ENCODE assay signal across 24 cellular contexts in genomic region chr4:76712564-76712963, GRCh38.
A peak's percentile ranks its signal among the peaks of the same experiment; 100 is the strongest.
DNase-seq lines count a peak whose midpoint lies in the region; ATAC-seq, FAIRE-seq and TF ChIP-seq lines count a peak whose summit lies in the region.
"Had no signal": no experiment of that assay in that cellular context is flagged by ENCODE, and none has a peak within 500 bp of the region (broad histone marks: within the 10 kb centered on the region; RNA-seq: fewer than 3 reads in every experiment).

No MANE protein-coding gene starts in this region.

- intact Hi-C loops in Caco-2 (cut with micrococcal nuclease; ENCODE audit: unreplicated experiment) (no loop called here), mucosa of descending colon (cut with DNase I, micrococcal nuclease) (no loop called here), ascending aorta (cut with DNase I) (no loop called here)

- no peak for TF ChIP-seq CTCF in Caco-2 (IDR thresholded peaks at IDR 0.05; ENCODE audit: insufficient read depth in 1 of 2, low read depth in 1 of 2, low read length in 1 of 2, severe bottlenecking in 1 of 2, unreplicated experiment in 1 of 2)
- no peak for TF ChIP-seq CTCF in HFFc6 (IDR thresholded peaks at IDR 0.05)
- TF ChIP-seq CTCF in bronchial epithelial cell (IDR thresholded peaks at IDR 0.05; ENCODE audit: insufficient read depth, low read length, severe bottlenecking), result no peak
- TF ChIP-seq CTCF in mucosa of descending colon (IDR thresholded peaks at IDR 0.05), result no peak
- TF ChIP-seq CTCF in GM10266 (IDR thresholded peaks at IDR 0.05; ENCODE audit: control insufficient read depth, insufficient read depth, low read depth, missing control alignments), result no peak
- TF ChIP-seq CTCF in ascending aorta (IDR thresholded peaks at IDR 0.05), result no peak

- H3K4me1 ChIP-seq in Caco-2 (peaks cover 24% of the 10 kb centered on the region), mucosa of descending colon (ENCODE audit: low read depth) (peaks cover 10% of the 10 kb centered on the region), ascending aorta (peaks cover 12 to 47% of the 10 kb centered on the region in 2 donors)

- no peaks in the 10 kb centered on the region for H3K9me3 ChIP-seq in Caco-2
- H3K9me3 ChIP-seq in mucosa of descending colon, result no peaks in the 10 kb centered on the region
- H3K9me3 ChIP-seq in ascending aorta, result no peaks in the 10 kb centered on the region
- H3K9me3 ChIP-seq: BLaER1 treated with 17β-estradiol and CSF1 and Interleukin-3, amounts not matched to agents 10 nM and 100 nM had no signal

- H3K4me1 Mint-ChIP-seq in Caco-2 (ENCODE audit: low read depth, unreplicated experiment) (peaks cover 29% of the 10 kb centered on the region), HFFc6 (ENCODE audit: low read depth) (peaks cover 76% of the 10 kb centered on the region)

- POLR2A ChIA-PET in Caco-2 (lab: Charles Lee), result no interaction called here

- H3K36me3 Mint-ChIP-seq in Caco-2 (ENCODE audit: insufficient read depth, unreplicated experiment) (peaks cover 26% of the 10 kb centered on the region), HFFc6 (ENCODE audit: low read depth) (peaks cover 73% of the 10 kb centered on the region)
- H3K36me3 Mint-ChIP-seq: CD4-positive, alpha-beta memory T cell; T-cell had no signal

- no peaks in the 10 kb centered on the region for H3K27me3 ChIP-seq in Caco-2 (replicated peaks; ENCODE audit: control insufficient read depth, insufficient read depth, low read length)
- H3K27me3 ChIP-seq in bronchial epithelial cell (ENCODE audit: control insufficient read depth, insufficient read depth, low read length), result no peaks in the 10 kb centered on the region
- no peaks in the 10 kb centered on the region for H3K27me3 ChIP-seq in ascending aorta

- H3K9me3 Mint-ChIP-seq in Caco-2 (ENCODE audit: unreplicated experiment), result no peaks in the 10 kb centered on the region
- H3K9me3 Mint-ChIP-seq in HFFc6, result no peaks in the 10 kb centered on the region
- H3K9me3 Mint-ChIP-seq: CD4-positive, alpha-beta memory T cell; T-cell had no signal

- BruUV-seq in Caco-2 (replicated peaks; lab: Mats Ljungman, UMichigan), result TSS peak; percentile 4

- H3K27ac Mint-ChIP-seq in Caco-2 (ENCODE audit: unreplicated experiment) (no peak overlapping the region), HFFc6 (peak overlapping the region; percentile 39; the same call in 1 of the 2 replicates)
- H3K27ac Mint-ChIP-seq: CD4-positive, alpha-beta memory T cell; T-cell had no signal

- FAIRE-seq in bronchial epithelial cell (lab: Jason Lieb, UNC), result no peak
- FAIRE-seq: GM12878 had no signal

- H3K4me3 Mint-ChIP-seq in Caco-2 (ENCODE audit: unreplicated experiment) (no peak overlapping the region), HFFc6 (no peak overlapping the region)
- H3K4me3 Mint-ChIP-seq: CD4-positive, alpha-beta memory T cell; T-cell had no signal

- peak overlapping the region in 1 of 2 donors; percentile 32 for H3K27ac ChIP-seq in ascending aorta
- H3K27ac ChIP-seq: BLaER1 treated with 17β-estradiol and CSF1 and Interleukin-3, amounts not matched to agents 10 nM and 100 nM; PC-9; RWPE1 had no signal

- H3K4me3 ChIP-seq in Caco-2 (ENCODE audit: low read depth, low read length) (no peak overlapping the region), bronchial epithelial cell (ENCODE audit: low read depth, low read length) (no peak overlapping the region), mucosa of descending colon (no peak overlapping the region), ascending aorta (no peak overlapping the region)
- H3K4me3 ChIP-seq: BLaER1 treated with 17β-estradiol and CSF1 and Interleukin-3, amounts not matched to agents 10 nM and 100 nM; GM12878; PC-9 had no signal

- ATAC-seq in mucosa of descending colon (peak; percentile 59), GM18519 (IDR thresholded peaks at IDR 0.05; ENCODE audit: low FRiP score, unreplicated experiment) (no peak)
- ATAC-seq: GM12878, HCT116, T-cell had no signal

- no peaks in the 10 kb centered on the region for H3K27me3 Mint-ChIP-seq in Caco-2 (ENCODE audit: insufficient read depth, unreplicated experiment)
- H3K27me3 Mint-ChIP-seq in HFFc6 (ENCODE audit: insufficient read depth), result no peaks in the 10 kb centered on the region; the same call in 1 of the 2 replicates

- DNase-seq in Caco-2 (no peak), HFFc6 (no peak), bronchial epithelial cell (ENCODE audit: low read depth) (peak; percentile 87), mucosa of descending colon (no peak), GM10266 (ENCODE audit: extremely low spot score) (no peak), ascending aorta (ENCODE audit: low spot score in 2 of 2) (no peak)
- DNase-seq in stimulated activated CD4-positive, alpha-beta T cell treated with anti-CD3 and anti-CD28 coated beads, Interleukin-15, amount 100 ng/mL, for 24 hours, result no peak
- DNase-seq: 8988T; CD4-positive, alpha-beta memory T cell; DMS53; GOT3; KG1; NCI-H1105; NCI-H2081; NCI-H2171; NCI-H345; PC-9; SIG-M5; T-cell had no signal

- CTCF ChIA-PET in Caco-2 (lab: Charles Lee), result no interaction called here

- H3K36me3 ChIP-seq in Caco-2 (ENCODE audit: control insufficient read depth, insufficient read depth, low read length) (peaks cover 1% of the 10 kb centered on the region), bronchial epithelial cell (ENCODE audit: control insufficient read depth, insufficient read depth, low read length) (peaks cover 3% of the 10 kb centered on the region), mucosa of descending colon (ENCODE audit: low read depth) (no peaks in the 10 kb centered on the region), ascending aorta (peaks cover 3 to 11% of the 10 kb centered on the region in 2 donors)
